In genomic region chr16:75320435-75320834, GRCh38 we compare ENCODE assay signal across 8 cellular contexts.
DNase-seq lines count a peak whose midpoint lies in the region; ATAC-seq and TF ChIP-seq lines count a peak whose summit lies in the region.

No MANE protein-coding gene starts in this region.

- intact Hi-C loops in activated T-helper 2 cell treated with anti-CD3 and anti-CD28 coated beads, Interferon-gamma antibody, Interleukin-2, Interleukin-4, amounts not matched to agents 10 μg/mL and 5 μg/mL and 100 μg/mL, durations not matched to agents 14 hours and 24 hours and 36 hours (cut with micrococcal nuclease) = no loop called here

- ATAC-seq in GM18867 (IDR thresholded peaks at IDR 0.05; ENCODE audit: unreplicated experiment) (peak; percentile 26), GM19397 (IDR thresholded peaks at IDR 0.05; ENCODE audit: unreplicated experiment) (no peak)

- H3K27me3 ChIP-seq in SJCRH30 = no peaks in the 10 kb centered on the region
- H3K27me3 ChIP-seq in skeletal muscle tissue (ENCODE audit: control insufficient read depth in 3 of 3, insufficient read depth in 3 of 3, low read length in 3 of 3) = no peaks in the 10 kb centered on the region

- no peaks in the 10 kb centered on the region for H3K27me3 Mint-ChIP-seq in glutamatergic neuron (ENCODE audit: unreplicated experiment)
- H3K27me3 Mint-ChIP-seq in activated T-helper 2 cell treated with anti-CD3 and anti-CD28 coated beads, Interferon-gamma antibody, Interleukin-2, Interleukin-4, amounts not matched to agents 10 μg/mL and 5 μg/mL and 100 μg/mL, durations not matched to agents 14 hours and 24 hours and 36 hours (ENCODE audit: low read depth) = peaks cover 40% of the 10 kb centered on the region

- DNase-seq in SJCRH30 = peak; percentile 17 to 27
- peak; percentile 45 for DNase-seq in glutamatergic neuron
- no peak for DNase-seq in Kasumi-1 (lab: John Stamatoyannopoulos, UW)
- DNase-seq in KG1 (lab: John Stamatoyannopoulos, UW) = no peak
- DNase-seq in activated T-helper 2 cell treated with anti-CD3 and anti-CD28 coated beads, Interferon-gamma antibody, Interleukin-2, Interleukin-4, amounts not matched to agents 10 μg/mL and 5 μg/mL and 100 μg/mL, durations not matched to agents 14 hours and 24 hours and 36 hours (ENCODE audit: low spot score) = no peak

- H3K4me1 ChIP-seq in SJCRH30 (peaks cover 12% of the 10 kb centered on the region), skeletal muscle tissue (ENCODE audit: control insufficient read depth in 3 of 3, insufficient read depth in 3 of 3, low read length in 3 of 3) (peaks cover 0 to 7% (median 5%) of the 10 kb centered on the region in 3 donors)

- peaks cover 18% of the 10 kb centered on the region for H3K4me1 Mint-ChIP-seq in glutamatergic neuron (ENCODE audit: low read depth, unreplicated experiment)
- peaks cover 27% of the 10 kb centered on the region for H3K4me1 Mint-ChIP-seq in activated T-helper 2 cell treated with anti-CD3 and anti-CD28 coated beads, Interferon-gamma antibody, Interleukin-2, Interleukin-4, amounts not matched to agents 10 μg/mL and 5 μg/mL and 100 μg/mL, durations not matched to agents 14 hours and 24 hours and 36 hours (ENCODE audit: low read depth)

- H3K36me3 Mint-ChIP-seq in glutamatergic neuron (ENCODE audit: unreplicated experiment) = peaks cover 5% of the 10 kb centered on the region
- peaks cover 16% of the 10 kb centered on the region for H3K36me3 Mint-ChIP-seq in activated T-helper 2 cell treated with anti-CD3 and anti-CD28 coated beads, Interferon-gamma antibody, Interleukin-2, Interleukin-4, amounts not matched to agents 10 μg/mL and 5 μg/mL and 100 μg/mL, durations not matched to agents 14 hours and 24 hours and 36 hours (ENCODE audit: low read depth)

- H3K4me3 Mint-ChIP-seq in glutamatergic neuron (ENCODE audit: unreplicated experiment) = no peak overlapping the region
- H3K4me3 Mint-ChIP-seq in activated T-helper 2 cell treated with anti-CD3 and anti-CD28 coated beads, Interferon-gamma antibody, Interleukin-2, Interleukin-4, amounts not matched to agents 10 μg/mL and 5 μg/mL and 100 μg/mL, durations not matched to agents 14 hours and 24 hours and 36 hours (ENCODE audit: low read depth) = no peak overlapping the region

- H3K9me3 Mint-ChIP-seq in glutamatergic neuron (ENCODE audit: unreplicated experiment) = no peaks in the 10 kb centered on the region
- no peaks in the 10 kb centered on the region for H3K9me3 Mint-ChIP-seq in activated T-helper 2 cell treated with anti-CD3 and anti-CD28 coated beads, Interferon-gamma antibody, Interleukin-2, Interleukin-4, amounts not matched to agents 10 μg/mL and 5 μg/mL and 100 μg/mL, durations not matched to agents 14 hours and 24 hours and 36 hours

- no peak overlapping the region for H3K9ac ChIP-seq in skeletal muscle tissue (ENCODE audit: low read depth in 1 of 3, low read length in 3 of 3)

- TF ChIP-seq CTCF in glutamatergic neuron (IDR thresholded peaks at IDR 0.05; ENCODE audit: partially characterized antibody, unreplicated experiment) = no peak

- peak overlapping the region; percentile 71 for H3K27ac Mint-ChIP-seq in glutamatergic neuron (ENCODE audit: unreplicated experiment)
- H3K27ac Mint-ChIP-seq in activated T-helper 2 cell treated with anti-CD3 and anti-CD28 coated beads, Interferon-gamma antibody, Interleukin-2, Interleukin-4, amounts not matched to agents 10 μg/mL and 5 μg/mL and 100 μg/mL, durations not matched to agents 14 hours and 24 hours and 36 hours = no peak overlapping the region

- H3K36me3 ChIP-seq in SJCRH30 (no peaks in the 10 kb centered on the region), skeletal muscle tissue (ENCODE audit: control insufficient read depth in 3 of 3, insufficient read depth in 3 of 3, low read length in 3 of 3) (peaks cover 0 to 4% (median 0%) of the 10 kb centered on the region in 3 donors)

- H3K4me3 ChIP-seq in SJCRH30 (no peak overlapping the region; the same call in 1 of the 2 replicates), skeletal muscle tissue (ENCODE audit: low read length in 3 of 3) (no peak overlapping the region)

- H3K9me3 ChIP-seq in SJCRH30 (replicated peaks) (no peaks in the 10 kb centered on the region), skeletal muscle tissue (ENCODE audit: control insufficient read depth in 3 of 3, low read length in 3 of 3) (no peaks in the 10 kb centered on the region)

- peak overlapping the region; percentile 51 for H3K27ac ChIP-seq in SJCRH30
- H3K27ac ChIP-seq in skeletal muscle tissue (ENCODE audit: low read depth, low read length) = peak overlapping the region; percentile 3

Comparison
In these comparisons a context has a peak if more than half of its experiments do, and no peak if none do; other contexts are left out.
1. DNase-seq: peak in SJCRH30 (2 of 2) and glutamatergic neuron (single experiment); none in Kasumi-1 (0 of 2), KG1 (single experiment) and activated T-helper 2 cell treated with anti-CD3 and anti-CD28 coated beads, Interferon-gamma antibody, Interleukin-2, Interleukin-4, amounts not matched to agents 10 μg/mL and 5 μg/mL and 100 μg/mL, durations not matched to agents 14 hours and 24 hours and 36 hours (single experiment).